1 cellular context compared by ENCODE assay signal in the genomic region with DNA sequence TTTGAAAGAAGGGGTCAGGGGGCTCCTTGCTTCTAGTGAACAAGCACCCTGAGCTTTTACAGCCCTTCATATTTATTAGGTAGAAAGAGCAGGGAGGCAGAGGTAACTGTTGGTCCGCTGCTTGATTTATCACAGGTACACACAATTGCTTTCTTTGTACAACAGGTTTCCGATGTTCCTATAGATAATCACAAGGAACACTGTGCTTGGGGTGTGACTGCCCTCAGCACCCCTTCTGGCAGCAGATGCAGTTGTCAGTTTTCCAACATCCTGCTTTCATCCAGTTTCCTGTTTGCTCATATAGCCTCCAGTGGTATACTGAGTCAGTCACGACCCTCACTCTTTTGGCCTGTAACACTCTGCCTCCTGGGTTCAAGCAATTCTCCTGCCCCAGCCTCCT.
TF ChIP-seq lines count a peak whose summit lies in the region.

No MANE protein-coding gene starts in this region.

TF ChIP-seq in H1, 55 proteins besides CTCF, POLR2A, EP300 and RAD21 (continued from another document):
- no peak for TF ChIP-seq SAP30 (IDR thresholded peaks at IDR 0.05; ENCODE audit: insufficient read depth, insufficient replicate concordance, low read length)
- TF ChIP-seq BACH1 (IDR thresholded peaks at IDR 0.05; ENCODE audit: low read length), result no peak
- no peak for TF ChIP-seq EGR1 (IDR thresholded peaks at IDR 0.05; ENCODE audit: borderline replicate concordance, low read depth, low read length)
- no peak for TF ChIP-seq SIN3A (conservative IDR thresholded peaks at IDR 0.05 in 1 of 2, IDR thresholded peaks at IDR 0.05 in 1 of 2; ENCODE audit: low read depth in 1 of 2, low read length in 2 of 2)
- TF ChIP-seq FOSL1 (IDR thresholded peaks at IDR 0.05; ENCODE audit: insufficient read depth, low read depth, low read length), result no peak
- no peak for TF ChIP-seq ASH2L (IDR thresholded peaks at IDR 0.05; ENCODE audit: low read length)
- TF ChIP-seq TBP (IDR thresholded peaks at IDR 0.05; ENCODE audit: low read depth, low read length), result no peak
- TF ChIP-seq POLR2AphosphoS5 (IDR thresholded peaks at IDR 0.05; ENCODE audit: low read depth, low read length), result no peak
- TF ChIP-seq ZNF274 (IDR thresholded peaks at IDR 0.05; ENCODE audit: borderline replicate concordance, extremely low read depth, low read length), result no peak
- TF ChIP-seq SP4 (IDR thresholded peaks at IDR 0.05; ENCODE audit: low read length), result no peak
- TF ChIP-seq RFX5 (IDR thresholded peaks at IDR 0.05; ENCODE audit: borderline replicate concordance, low read depth, low read length), result no peak
- TF ChIP-seq RNF2 (IDR thresholded peaks at IDR 0.05; ENCODE audit: borderline replicate concordance, low read depth, low read length, missing control alignments, poor library complexity, severe bottlenecking), result no peak
- TF ChIP-seq SP1 (IDR thresholded peaks at IDR 0.05; ENCODE audit: low read depth, low read length), result no peak
- no peak for TF ChIP-seq NRF1 (IDR thresholded peaks at IDR 0.05; ENCODE audit: low read depth, low read length)
- TF ChIP-seq, protein P1, sequence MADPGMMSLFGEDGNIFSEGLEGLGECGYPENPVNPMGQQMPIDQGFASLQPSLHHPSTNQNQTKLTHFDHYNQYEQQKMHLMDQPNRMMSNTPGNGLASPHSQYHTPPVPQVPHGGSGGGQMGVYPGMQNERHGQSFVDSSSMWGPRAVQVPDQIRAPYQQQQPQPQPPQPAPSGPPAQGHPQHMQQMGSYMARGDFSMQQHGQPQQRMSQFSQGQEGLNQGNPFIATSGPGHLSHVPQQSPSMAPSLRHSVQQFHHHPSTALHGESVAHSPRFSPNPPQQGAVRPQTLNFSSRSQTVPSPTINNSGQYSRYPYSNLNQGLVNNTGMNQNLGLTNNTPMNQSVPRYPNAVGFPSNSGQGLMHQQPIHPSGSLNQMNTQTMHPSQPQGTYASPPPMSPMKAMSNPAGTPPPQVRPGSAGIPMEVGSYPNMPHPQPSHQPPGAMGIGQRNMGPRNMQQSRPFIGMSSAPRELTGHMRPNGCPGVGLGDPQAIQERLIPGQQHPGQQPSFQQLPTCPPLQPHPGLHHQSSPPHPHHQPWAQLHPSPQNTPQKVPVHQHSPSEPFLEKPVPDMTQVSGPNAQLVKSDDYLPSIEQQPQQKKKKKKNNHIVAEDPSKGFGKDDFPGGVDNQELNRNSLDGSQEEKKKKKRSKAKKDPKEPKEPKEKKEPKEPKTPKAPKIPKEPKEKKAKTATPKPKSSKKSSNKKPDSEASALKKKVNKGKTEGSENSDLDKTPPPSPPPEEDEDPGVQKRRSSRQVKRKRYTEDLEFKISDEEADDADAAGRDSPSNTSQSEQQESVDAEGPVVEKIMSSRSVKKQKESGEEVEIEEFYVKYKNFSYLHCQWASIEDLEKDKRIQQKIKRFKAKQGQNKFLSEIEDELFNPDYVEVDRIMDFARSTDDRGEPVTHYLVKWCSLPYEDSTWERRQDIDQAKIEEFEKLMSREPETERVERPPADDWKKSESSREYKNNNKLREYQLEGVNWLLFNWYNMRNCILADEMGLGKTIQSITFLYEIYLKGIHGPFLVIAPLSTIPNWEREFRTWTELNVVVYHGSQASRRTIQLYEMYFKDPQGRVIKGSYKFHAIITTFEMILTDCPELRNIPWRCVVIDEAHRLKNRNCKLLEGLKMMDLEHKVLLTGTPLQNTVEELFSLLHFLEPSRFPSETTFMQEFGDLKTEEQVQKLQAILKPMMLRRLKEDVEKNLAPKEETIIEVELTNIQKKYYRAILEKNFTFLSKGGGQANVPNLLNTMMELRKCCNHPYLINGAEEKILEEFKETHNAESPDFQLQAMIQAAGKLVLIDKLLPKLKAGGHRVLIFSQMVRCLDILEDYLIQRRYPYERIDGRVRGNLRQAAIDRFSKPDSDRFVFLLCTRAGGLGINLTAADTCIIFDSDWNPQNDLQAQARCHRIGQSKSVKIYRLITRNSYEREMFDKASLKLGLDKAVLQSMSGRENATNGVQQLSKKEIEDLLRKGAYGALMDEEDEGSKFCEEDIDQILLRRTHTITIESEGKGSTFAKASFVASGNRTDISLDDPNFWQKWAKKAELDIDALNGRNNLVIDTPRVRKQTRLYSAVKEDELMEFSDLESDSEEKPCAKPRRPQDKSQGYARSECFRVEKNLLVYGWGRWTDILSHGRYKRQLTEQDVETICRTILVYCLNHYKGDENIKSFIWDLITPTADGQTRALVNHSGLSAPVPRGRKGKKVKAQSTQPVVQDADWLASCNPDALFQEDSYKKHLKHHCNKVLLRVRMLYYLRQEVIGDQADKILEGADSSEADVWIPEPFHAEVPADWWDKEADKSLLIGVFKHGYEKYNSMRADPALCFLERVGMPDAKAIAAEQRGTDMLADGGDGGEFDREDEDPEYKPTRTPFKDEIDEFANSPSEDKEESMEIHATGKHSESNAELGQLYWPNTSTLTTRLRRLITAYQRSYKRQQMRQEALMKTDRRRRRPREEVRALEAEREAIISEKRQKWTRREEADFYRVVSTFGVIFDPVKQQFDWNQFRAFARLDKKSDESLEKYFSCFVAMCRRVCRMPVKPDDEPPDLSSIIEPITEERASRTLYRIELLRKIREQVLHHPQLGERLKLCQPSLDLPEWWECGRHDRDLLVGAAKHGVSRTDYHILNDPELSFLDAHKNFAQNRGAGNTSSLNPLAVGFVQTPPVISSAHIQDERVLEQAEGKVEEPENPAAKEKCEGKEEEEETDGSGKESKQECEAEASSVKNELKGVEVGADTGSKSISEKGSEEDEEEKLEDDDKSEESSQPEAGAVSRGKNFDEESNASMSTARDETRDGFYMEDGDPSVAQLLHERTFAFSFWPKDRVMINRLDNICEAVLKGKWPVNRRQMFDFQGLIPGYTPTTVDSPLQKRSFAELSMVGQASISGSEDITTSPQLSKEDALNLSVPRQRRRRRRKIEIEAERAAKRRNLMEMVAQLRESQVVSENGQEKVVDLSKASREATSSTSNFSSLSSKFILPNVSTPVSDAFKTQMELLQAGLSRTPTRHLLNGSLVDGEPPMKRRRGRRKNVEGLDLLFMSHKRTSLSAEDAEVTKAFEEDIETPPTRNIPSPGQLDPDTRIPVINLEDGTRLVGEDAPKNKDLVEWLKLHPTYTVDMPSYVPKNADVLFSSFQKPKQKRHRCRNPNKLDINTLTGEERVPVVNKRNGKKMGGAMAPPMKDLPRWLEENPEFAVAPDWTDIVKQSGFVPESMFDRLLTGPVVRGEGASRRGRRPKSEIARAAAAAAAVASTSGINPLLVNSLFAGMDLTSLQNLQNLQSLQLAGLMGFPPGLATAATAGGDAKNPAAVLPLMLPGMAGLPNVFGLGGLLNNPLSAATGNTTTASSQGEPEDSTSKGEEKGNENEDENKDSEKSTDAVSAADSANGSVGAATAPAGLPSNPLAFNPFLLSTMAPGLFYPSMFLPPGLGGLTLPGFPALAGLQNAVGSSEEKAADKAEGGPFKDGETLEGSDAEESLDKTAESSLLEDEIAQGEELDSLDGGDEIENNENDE (IDR thresholded peaks at IDR 0.05; ENCODE audit: insufficient replicate concordance, low read length), result no peak
